In the genomic region with DNA sequence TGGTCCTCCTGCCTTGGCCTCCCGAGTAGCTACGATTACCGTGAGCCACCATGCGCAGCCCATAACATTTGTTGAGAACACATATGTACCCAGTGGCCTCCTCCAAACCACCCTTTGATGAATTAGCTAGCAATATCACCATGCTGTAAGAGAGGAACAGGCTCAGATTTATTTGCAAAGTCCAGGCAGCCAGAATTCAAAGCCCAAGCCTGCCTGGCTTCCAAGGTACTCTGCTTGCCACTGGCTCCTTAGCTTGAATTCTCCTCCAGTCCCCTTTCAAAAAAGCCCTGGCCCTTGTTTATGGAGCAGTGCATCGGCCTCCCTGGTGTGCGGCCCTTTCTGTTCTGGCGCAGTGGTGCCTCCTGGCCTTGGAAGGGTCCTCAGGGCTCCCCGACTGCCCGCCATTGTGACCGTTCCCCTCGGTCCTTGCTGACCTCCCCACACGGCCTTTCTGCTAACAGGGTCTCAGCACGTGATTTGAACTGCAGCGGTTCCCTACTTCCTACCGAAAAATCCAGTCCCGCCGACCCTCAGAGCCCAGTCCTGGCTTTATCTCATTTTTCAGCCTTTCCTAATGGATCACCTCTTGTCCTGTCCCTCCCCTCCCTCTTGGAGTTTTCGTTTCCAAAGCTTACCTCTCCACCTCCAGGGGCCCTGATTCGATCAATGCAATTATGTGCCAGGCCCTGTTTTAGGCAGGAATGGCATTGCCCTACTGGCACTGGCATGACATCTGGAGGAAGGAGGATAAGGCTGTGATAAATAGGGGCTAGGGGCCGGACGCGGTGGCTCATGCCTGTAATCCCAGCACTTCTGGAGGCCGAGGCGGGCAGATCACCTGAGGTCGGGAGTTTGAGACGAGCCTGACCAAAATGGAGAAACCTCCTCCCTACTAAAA, we compare ENCODE assay signal across 10 cellular contexts. TPM values are rescaled to one million over a fixed set of nuclear protein-coding genes. Genes with fewer than 3 reads are reported as not detected.
DNase-seq lines count a peak whose midpoint lies in the region; ATAC-seq, FAIRE-seq and TF ChIP-seq lines count a peak whose summit lies in the region.
"Had no signal": no experiment of that assay in that cellular context is flagged by ENCODE, and none has a peak within 500 bp of the region (broad histone marks: within the 10 kb centered on the region; RNA-seq: fewer than 3 reads in every experiment).

No MANE protein-coding gene starts in this region.

- FAIRE-seq in H1 (lab: Jason Lieb, UNC): no peak
- FAIRE-seq in pancreas (lab: Jason Lieb, UNC): no peak

- peak overlapping the region; percentile 28 for H4K5ac ChIP-seq in H1 (ENCODE audit: insufficient read length, low read depth, low read length)

- WGBS in H1 (ENCODE audit: extremely low coverage in 1 of 2, insufficient coverage in 1 of 2, insufficient read length in 1 of 2, insufficient replicate concordance in 2 of 2, low coverage in 1 of 2, low lambda C conversion rate in 2 of 2, missing lambda C conversion rate in 1 of 2), 2 experiments: 77% methylated on average over 26 of the region's 26 CpGs; no CpG with 5 or more reads in 1 of the 2 experiments
- 58% methylated on average over 26 of the region's 26 CpGs for WGBS in pancreas, 2 donors

- peak overlapping the region; percentile 88 for H3K27ac ChIP-seq in C4-2B
- H3K27ac ChIP-seq in OCI-LY1 (ENCODE audit: low read depth, low read length, poor library complexity, severe bottlenecking): no peak overlapping the region
- peak overlapping the region; percentile 37; the same call in 1 of the 2 replicates for H3K27ac ChIP-seq in H1 (ENCODE audit: low read depth, low read length)
- H3K27ac ChIP-seq in pancreas: peak overlapping the region in 3 of 4 donors; percentile 57 to 89 (median 69)

- DNase-seq in H1 (ENCODE audit: low read depth in 1 of 2, low spot score in 2 of 2) (peak in 1 of 2 experiments; percentile 66), pancreas (peak in 1 of 6 donors; percentile 44), UCSD-AML1 (lab: John Stamatoyannopoulos, UW; ENCODE audit: unreplicated experiment) (no peak), Kasumi-1 (lab: John Stamatoyannopoulos, UW) (no peak), KG1 (lab: John Stamatoyannopoulos, UW) (no peak)
- no peak for DNase-seq in stimulated activated CD4-positive, alpha-beta T cell treated with anti-CD3 and anti-CD28 coated beads, Interleukin-4, amount 100 ng/mL, for 1 hour

- no peak overlapping the region for H3K14ac ChIP-seq in H1 (ENCODE audit: insufficient read length)

- H2AK5ac ChIP-seq in H1 (ENCODE audit: low read depth, low read length): peak overlapping the region; percentile 53

- H3K4me1 ChIP-seq in OCI-LY1 (ENCODE audit: insufficient read depth, low read length, severe bottlenecking) (peaks cover 14% of the 10 kb centered on the region), H1 (replicated peaks in 1 of 4; ENCODE audit: control insufficient read depth in 3 of 4, insufficient read depth in 4 of 4, low read length in 3 of 4) (peaks cover 8 to 15% (median 11%) of the 10 kb centered on the region in 4 experiments), pancreas (no peaks in the 10 kb centered on the region)

- H3K27me3 ChIP-seq in OCI-LY1 (ENCODE audit: insufficient read depth, low read length) (no peaks in the 10 kb centered on the region), H1 (replicated peaks in 1 of 4; ENCODE audit: control insufficient read depth in 3 of 4, extremely low read depth in 1 of 4, insufficient read depth in 3 of 4, low read length in 3 of 4) (no peaks in the 10 kb centered on the region), pancreas (no peaks in the 10 kb centered on the region)

- no peak for TF ChIP-seq POLR2A in H1 (IDR thresholded peaks at IDR 0.05; ENCODE audit: control extremely low read depth in 1 of 2, low read depth in 2 of 2, low read length in 2 of 2)

- H3K79me2 ChIP-seq in OCI-LY1 (ENCODE audit: insufficient read depth, low read length): no peaks in the 10 kb centered on the region
- peaks cover 0 to 27% of the 10 kb centered on the region in 2 experiments; a peak in 2 of 4 replicates for H3K79me2 ChIP-seq in H1 (ENCODE audit: control insufficient read depth in 1 of 2, insufficient read depth in 2 of 2, low read length in 2 of 2)

- peaks cover 15% of the 10 kb centered on the region; the same call in 1 of the 2 replicates for H3K79me1 ChIP-seq in H1 (ENCODE audit: low read depth, low read length)

- H3K9ac ChIP-seq in OCI-LY1 (ENCODE audit: low read length) (peak overlapping the region; percentile 72; the same call in 1 of the 2 replicates), H1 (replicated peaks in 1 of 4; ENCODE audit: extremely low read depth in 1 of 4, low read depth in 3 of 4, low read length in 3 of 4) (peak overlapping the region in 3 of 4 experiments; percentile 14 to 42 (median 25); a peak in 1 of 7 replicates)

- intact Hi-C loops in pancreas (cut with DNase I): loop anchor here in 1 of 3 donors (10.0 kb wide), 1 partner anchor 91 kb away; a partner anchor contains a TSS

- CTCF ChIA-PET in H1 (lab: Charles Lee; ENCODE audit: partially characterized antibody): interaction anchor here (0.7 to 4.0 kb wide), 24 partner anchors 9 to 111 kb away, joined by 3 to 23 read pairs (median 4); no protein-coding TSS in a partner anchor

- POLR2A ChIA-PET in H1 (lab: Charles Lee; ENCODE audit: partially characterized antibody): interaction anchor here (0.6 to 16.0 kb wide), 12 partner anchors 10 to 155 kb away, joined by 3 to 200 read pairs (median 5); a partner anchor contains a TSS

- H2AFZ ChIP-seq in OCI-LY1 (ENCODE audit: low read length): no peak overlapping the region
- no peak overlapping the region for H2AFZ ChIP-seq in H1 (ENCODE audit: low read length)

- no peak for TF ChIP-seq EP300 in H1 (IDR thresholded peaks at IDR 0.05; ENCODE audit: borderline replicate concordance in 1 of 2, low read depth in 2 of 2, low read length in 2 of 2)

- H4K91ac ChIP-seq in H1 (replicated peaks; ENCODE audit: insufficient read length, low read length): peak overlapping the region; percentile 2

- H3K4me3 ChIP-seq in OCI-LY1 (ENCODE audit: low read depth, low read length, poor library complexity, severe bottlenecking): peak overlapping the region; percentile 65
- peak overlapping the region in 3 of 4 experiments; percentile 19 to 80 (median 44); a peak in 6 of 8 replicates for H3K4me3 ChIP-seq in H1 (ENCODE audit: extremely low read depth in 1 of 4, insufficient read depth in 2 of 4, low read depth in 3 of 4, low read length in 4 of 4)
- H3K4me3 ChIP-seq in pancreas: peak overlapping the region in 2 of 4 donors; percentile 53 to 87

- H2BK15ac ChIP-seq in H1 (ENCODE audit: low read length): no peak overlapping the region

- H2BK20ac ChIP-seq in H1 (ENCODE audit: low read length): no peak overlapping the region

- H3K9me3 ChIP-seq in OCI-LY1 (ENCODE audit: low read length): no peaks in the 10 kb centered on the region
- H3K9me3 ChIP-seq in H1 (ENCODE audit: insufficient read depth in 2 of 2, low read depth in 1 of 2, low read length in 1 of 2): no peaks in the 10 kb centered on the region
- H3K9me3 ChIP-seq in pancreas: no peaks in the 10 kb centered on the region

- ATAC-seq in pancreas: no peak

- no peaks in the 10 kb centered on the region for H3K9me2 ChIP-seq in OCI-LY1 (ENCODE audit: low read depth, low read length)

- no peaks in the 10 kb centered on the region for H3F3A ChIP-seq in OCI-LY1 (ENCODE audit: insufficient read depth, low read length)

- peak overlapping the region; percentile 57; the same call in 1 of the 2 replicates for H3K18ac ChIP-seq in H1 (ENCODE audit: extremely low read depth, low read length)

- peaks cover 2% of the 10 kb centered on the region; the same call in 1 of the 2 replicates for H3K23me2 ChIP-seq in H1 (ENCODE audit: low read depth, low read length)

- H4K20me1 ChIP-seq in OCI-LY1 (ENCODE audit: insufficient read depth, low read length) (no peaks in the 10 kb centered on the region), H1 (replicated peaks in 1 of 2; ENCODE audit: control insufficient read depth in 1 of 2, insufficient read depth in 2 of 2, low read length in 2 of 2) (peaks cover 8 to 29% of the 10 kb centered on the region in 2 experiments)

- H2BK5ac ChIP-seq in H1 (ENCODE audit: low read depth, low read length): peak overlapping the region; percentile 53; the same call in 1 of the 2 replicates

- peak overlapping the region; percentile 52; the same call in 1 of the 2 replicates for H4K8ac ChIP-seq in H1 (ENCODE audit: extremely low read depth, insufficient read depth, low read length)

- TF ChIP-seq CTCF in C4-2B (conservative IDR thresholded peaks at IDR 0.05): no peak
- no peak for TF ChIP-seq CTCF in OCI-LY1 (IDR thresholded peaks at IDR 0.05; ENCODE audit: low read length)
- TF ChIP-seq CTCF in H1 (IDR thresholded peaks at IDR 0.05; ENCODE audit: control extremely low read depth in 1 of 3, insufficient read depth in 1 of 3, low read depth in 1 of 3, low read length in 3 of 3): no peak
- TF ChIP-seq CTCF in pancreas (IDR thresholded peaks at IDR 0.05): no peak

- H3K23ac ChIP-seq in H1 (ENCODE audit: insufficient read length): no peak overlapping the region

- peak overlapping the region; percentile 10 for H3K4ac ChIP-seq in H1 (replicated peaks; ENCODE audit: insufficient read length, low read depth, low read length)

- no peak overlapping the region for H3K56ac ChIP-seq in H1 (replicated peaks; ENCODE audit: insufficient read length, low read depth, low read length)

- no peak for TF ChIP-seq RAD21 in H1 (IDR thresholded peaks at IDR 0.05 in 1 of 2, conservative IDR thresholded peaks at IDR 0.05 in 1 of 2; ENCODE audit: low read depth in 2 of 2, low read length in 2 of 2)

- H3K36me3 ChIP-seq in OCI-LY1 (ENCODE audit: insufficient read depth, low read length) (peaks cover 28% of the 10 kb centered on the region; the same call in 1 of the 2 replicates), H1 (ENCODE audit: control insufficient read depth in 2 of 4, insufficient read depth in 4 of 4, low read length in 3 of 4) (peaks cover 0 to 4% (median 0%) of the 10 kb centered on the region in 4 experiments; a peak in 3 of 8 replicates), pancreas (no peaks in the 10 kb centered on the region)

- H3K4me2 ChIP-seq in OCI-LY1 (ENCODE audit: low read length) (peak overlapping the region; percentile 58), H1 (ENCODE audit: insufficient read depth in 1 of 2, low read depth in 2 of 2, low read length in 2 of 2) (peak overlapping the region; percentile 40 to 66)

- H2BK120ac ChIP-seq in H1 (replicated peaks; ENCODE audit: low read depth, low read length): no peak overlapping the region

- H2BK12ac ChIP-seq in H1 (ENCODE audit: low read depth, low read length): no peak overlapping the region

RNA-seq across cellular contexts. Expression of a gene that starts 22.0 kb away (rescaled TPM):
- 135 TPM in 2 replicates for total RNA-seq in H1 (2021; fragmentation: NEBNext Ultra II Directional; extraction: Animal tissue kit (Norgen Biotek cat#: 25700))
- polyA plus RNA-seq in H1 (2011; rRNA removed): 177 and 264 TPM in 2 replicates
- 246 TPM for polyA plus RNA-seq in H1 (2011; cell fraction: cytosol; rRNA removed)
- 602 TPM for polyA plus RNA-seq in H1 (2011; cell fraction: nucleus; rRNA removed)
- polyA plus RNA-seq in H1 (2012, experiment 1 of 2): 92.8 to 166 TPM (median 134 TPM) in 4 replicates
- 78.3 TPM for polyA plus RNA-seq in H1 (2012, experiment 2 of 2)
- polyA plus RNA-seq in H1 (2013, experiment 1 of 2): 83.1 TPM
- 73.2 TPM for polyA plus RNA-seq in H1 (2013, experiment 2 of 2)
- polyA minus RNA-seq in H1 (2011; rRNA and poly(A)+ RNA removed): 33.9 and 54.6 TPM in 2 replicates
- 70.1 TPM for polyA minus RNA-seq in H1 (2011; cell fraction: cytosol; rRNA and poly(A)+ RNA removed)
- 124 TPM for polyA minus RNA-seq in H1 (2011; cell fraction: nucleus; rRNA and poly(A)+ RNA removed)
- total RNA-seq in pancreas: 10 to 100 TPM; 10.6 to 57.6 (median 17.4) TPM
- 10 to 100 TPM; 75.4 to 85.2 TPM for polyA plus RNA-seq in pancreas

RNA-seq across cellular contexts. Expression of a gene that starts 38.9 kb away (rescaled TPM):
- total RNA-seq in H1 (2021; fragmentation: NEBNext Ultra II Directional; extraction: Animal tissue kit (Norgen Biotek cat#: 25700)): not detected in 2 replicates
- polyA plus RNA-seq in H1 (2011; rRNA removed) (not detected in 2 replicates), pancreas (under 1 TPM; 0.07 to 0.11 TPM)
- 0.05 TPM for polyA plus RNA-seq in H1 (2011; cell fraction: cytosol; rRNA removed)
- polyA plus RNA-seq in H1 (2011; cell fraction: nucleus; rRNA removed): not detected
- polyA plus RNA-seq in H1 (2012, experiment 1 of 2): not detected in 4 replicates
- polyA plus RNA-seq in H1 (2012, experiment 2 of 2): not detected
- polyA plus RNA-seq in H1 (2013, experiment 1 of 2): not detected
- polyA plus RNA-seq in H1 (2013, experiment 2 of 2): not detected
- polyA minus RNA-seq in H1 (2011; rRNA and poly(A)+ RNA removed): not detected in 2 replicates
- not detected for polyA minus RNA-seq in H1 (2011; cell fraction: cytosol; rRNA and poly(A)+ RNA removed)
- polyA minus RNA-seq in H1 (2011; cell fraction: nucleus; rRNA and poly(A)+ RNA removed): not detected
- total RNA-seq in pancreas: under 1 TPM in 2 of 6 donors, not detected in 4; 0.12 to 0.28 TPM
- total RNA-seq: dermis microvascular lymphatic vessel endothelial cell, renal cortical epithelial cell had no signal

RNA-seq across cellular contexts. Expression of a gene that starts 45.3 kb away (rescaled TPM):
- total RNA-seq in H1 (2021; fragmentation: NEBNext Ultra II Directional; extraction: Animal tissue kit (Norgen Biotek cat#: 25700)): 106 and 119 TPM in 2 replicates
- polyA plus RNA-seq in H1 (2011; rRNA removed) (26.4 and 27.0 TPM in 2 replicates), pancreas (10 to 100 TPM; 10.5 to 17.8 TPM)
- 40.1 TPM for polyA plus RNA-seq in H1 (2011; cell fraction: cytosol; rRNA removed)
- polyA plus RNA-seq in H1 (2011; cell fraction: nucleus; rRNA removed): 32.3 TPM
- polyA plus RNA-seq in H1 (2012, experiment 1 of 2): 46.8 to 85.4 TPM (median 55.0 TPM) in 4 replicates
- 12.3 TPM for polyA plus RNA-seq in H1 (2012, experiment 2 of 2)
- polyA plus RNA-seq in H1 (2013, experiment 1 of 2): 140 TPM
- 143 TPM for polyA plus RNA-seq in H1 (2013, experiment 2 of 2)
- polyA minus RNA-seq in H1 (2011; rRNA and poly(A)+ RNA removed): 36.6 and 40.1 TPM in 2 replicates
- polyA minus RNA-seq in H1 (2011; cell fraction: cytosol; rRNA and poly(A)+ RNA removed): 36.2 TPM
- polyA minus RNA-seq in H1 (2011; cell fraction: nucleus; rRNA and poly(A)+ RNA removed): 40.7 TPM
- 10 to 100 TPM; 18.6 to 38.7 (median 26.4) TPM for total RNA-seq in pancreas
